In genomic region chr21:27154451-27155129, GRCh38 we compare ENCODE assay signal across 16 cellular contexts.
DNase-seq lines count a peak whose midpoint lies in the region; ATAC-seq and TF ChIP-seq lines count a peak whose summit lies in the region.
"Had no signal": no experiment of that assay in that cellular context is flagged by ENCODE, and none has a peak within 500 bp of the region (broad histone marks: within the 10 kb centered on the region; RNA-seq: fewer than 3 reads in every experiment).

No MANE protein-coding gene starts in this region.

- ATAC-seq in Right ventricle myocardium superior (ENCODE audit: poor library complexity) (peak; percentile 94), esophagus mucosa (no peak)
- no peak for ATAC-seq in naive thymus-derived CD8-positive, alpha-beta T cell

- H3K27ac ChIP-seq in ovary (peak overlapping the region in 1 of 2 donors; percentile 59), dorsolateral prefrontal cortex (no peak overlapping the region)
- H3K27ac ChIP-seq: C4-2B had no signal

- H3K27me3 ChIP-seq in ovary (no peaks in the 10 kb centered on the region), BE2C (no peaks in the 10 kb centered on the region), dorsolateral prefrontal cortex (peaks cover 0 to 4% (median 0%) of the 10 kb centered on the region in 45 donors)

- no peak overlapping the region for H3K4me3 Mint-ChIP-seq in naive thymus-derived CD8-positive, alpha-beta T cell

- no peaks in the 10 kb centered on the region for H3K36me3 ChIP-seq in ovary
- no peaks in the 10 kb centered on the region for H3K36me3 ChIP-seq in BE2C

- intact Hi-C loops in Right ventricle myocardium superior (cut with DNase I) (no loop called here), ovary (cut with DNase I) (no loop called here), dorsolateral prefrontal cortex (cut with DNase I) (no loop called here)

- no peak overlapping the region for H3K27ac Mint-ChIP-seq in naive thymus-derived CD8-positive, alpha-beta T cell

- peaks cover 0 to 8% (median 0%) of the 10 kb centered on the region in 5 donors for H3K27me3 Mint-ChIP-seq in naive thymus-derived CD8-positive, alpha-beta T cell

- no peak for TF ChIP-seq EP300 in ovary (IDR thresholded peaks at IDR 0.05)

- H3K9me3 Mint-ChIP-seq in naive thymus-derived CD8-positive, alpha-beta T cell: peaks cover 0 to 26% (median 7%) of the 10 kb centered on the region in 9 donors

- H3K4me3 ChIP-seq in choroid plexus epithelial cell (ENCODE audit: low read depth, low read length) (no peak overlapping the region), ovary (no peak overlapping the region), BE2C (ENCODE audit: low read depth, low read length) (no peak overlapping the region), dorsolateral prefrontal cortex (no peak overlapping the region)

- H3K9me3 ChIP-seq in ovary (no peaks in the 10 kb centered on the region), BE2C (no peaks in the 10 kb centered on the region)

- H3K36me3 Mint-ChIP-seq in naive thymus-derived CD8-positive, alpha-beta T cell: no peaks in the 10 kb centered on the region

- POLR2A ChIA-PET in naive thymus-derived CD8-positive, alpha-beta T cell (lab: Charles Lee): no interaction called here

- H3K4me1 ChIP-seq in ovary (ENCODE audit: insufficient read depth) (peaks cover 5% of the 10 kb centered on the region), BE2C (no peaks in the 10 kb centered on the region)

- DNase-seq in EH (ENCODE audit: low read depth) (peak; percentile 7), choroid plexus epithelial cell (ENCODE audit: low read depth) (peak; percentile 31), Right ventricle myocardium superior (no peak), ovary (peak in 3 of 5 donors; percentile 18 to 57 (median 35)), BE2C (no peak), dorsolateral prefrontal cortex (no peak)
- no peak for DNase-seq in naive thymus-derived CD8-positive, alpha-beta T cell
- DNase-seq: GF-D8, KG1, NCI-H1436 treated with DMSO at 0.1 percent for 48 hours, NCI-H2029 treated with DMSO at 0.1 percent for 48 hours, NCI-H510A, NCI-H82, SHP77 had no signal

- no peak for TF ChIP-seq POLR2A in ovary (IDR thresholded peaks at IDR 0.05)

- no peak for TF ChIP-seq CTCF in choroid plexus epithelial cell (conservative IDR thresholded peaks at IDR 0.05; ENCODE audit: low read depth, low read length)
- no peak for TF ChIP-seq CTCF in ovary (IDR thresholded peaks at IDR 0.05)
- no peak for TF ChIP-seq CTCF in BE2C (IDR thresholded peaks at IDR 0.05; ENCODE audit: low read depth, low read length)
- TF ChIP-seq CTCF in dorsolateral prefrontal cortex (IDR thresholded peaks at IDR 0.05 in 54 of 56, conservative IDR thresholded peaks at IDR 0.05 in 2 of 56; ENCODE audit: low read depth in 1 of 56, partially characterized antibody in 56 of 56): no peak

- no peaks in the 10 kb centered on the region for H3K4me1 Mint-ChIP-seq in naive thymus-derived CD8-positive, alpha-beta T cell

- 6 to 26% (median 19%) methylated on average over 4 of the region's 4 CpGs for WGBS in ovary, 3 donors

Comparison
In these comparisons a context has a peak if more than half of its experiments do, and no peak if none do; other contexts are left out.
1. DNase-seq: peak in EH (single experiment), choroid plexus epithelial cell (single experiment) and ovary (3 of 5); none in Right ventricle myocardium superior (single experiment), BE2C (single experiment), naive thymus-derived CD8-positive, alpha-beta T cell (0 of 10) and dorsolateral prefrontal cortex (0 of 10).